In genomic region chr5:151005975-151006576, GRCh38 we compare ENCODE assay signal across 10 cellular contexts. TPM values are rescaled to one million over a fixed set of nuclear protein-coding genes. Genes with fewer than 3 reads are reported as not detected.
DNase-seq lines count a peak whose midpoint lies in the region; ATAC-seq and TF ChIP-seq lines count a peak whose summit lies in the region.
"Had no signal": no experiment of that assay in that cellular context is flagged by ENCODE, and none has a peak within 500 bp of the region (broad histone marks: within the 10 kb centered on the region; RNA-seq: fewer than 3 reads in every experiment).

No MANE protein-coding gene starts in this region.

- no peaks in the 10 kb centered on the region for H3K36me3 Mint-ChIP-seq in activated T-helper 1 cell treated with anti-CD3 and anti-CD28 coated beads, Interleukin-12 subunit alpha, Interleukin-12 subunit beta, Interleukin-2, Interleukin-4 antibody, amounts not matched to agents 30 ng/mL and 10 ng/mL and 1 ng/mL, durations not matched to agents 14 hours and 24 hours and 36 hours (ENCODE audit: low read depth)
- H3K36me3 Mint-ChIP-seq: activated naive CD4-positive, alpha-beta T cell treated with anti-CD3 and anti-CD28 coated beads, Interleukin-2, amount 50 U/mL, for 24 hours had no signal

- ATAC-seq in GM21825 (IDR thresholded peaks at IDR 0.05; ENCODE audit: unreplicated experiment) = no peak
- ATAC-seq in HG03139 (IDR thresholded peaks at IDR 0.05; ENCODE audit: unreplicated experiment) = no peak

- H3K4me3 ChIP-seq in HEK293 (ENCODE audit: low read depth, low read length) = no peak overlapping the region
- H3K4me3 ChIP-seq in coronary artery = peak overlapping the region; percentile 45
- no peak overlapping the region for H3K4me3 ChIP-seq in lower leg skin (ENCODE audit: low read depth, poor library complexity, severe bottlenecking)

- H3K27ac ChIP-seq in HEK293 (ENCODE audit: extremely low read depth, low read depth, low read length) (no peak overlapping the region), coronary artery (peak overlapping the region; percentile 79 to 90)

- no peak overlapping the region for H3K27ac Mint-ChIP-seq in activated T-helper 1 cell treated with anti-CD3 and anti-CD28 coated beads, Interleukin-12 subunit alpha, Interleukin-12 subunit beta, Interleukin-2, Interleukin-4 antibody, amounts not matched to agents 30 ng/mL and 10 ng/mL and 1 ng/mL, durations not matched to agents 14 hours and 24 hours and 36 hours
- H3K27ac Mint-ChIP-seq: activated naive CD4-positive, alpha-beta T cell treated with anti-CD3 and anti-CD28 coated beads, Interleukin-2, amount 50 U/mL, for 24 hours had no signal

- whole genome bisulfite sequencing in lower leg skin, 2 donors = 29 to 30% methylated on average over 7 of the region's 7 CpGs

- H3K9me3 ChIP-seq in HEK293 (ENCODE audit: control insufficient read depth, insufficient read depth, low read depth, low read length) = no peaks in the 10 kb centered on the region

- intact Hi-C loops in lower leg skin (cut with DNase I; ENCODE audit: low total_unique reads) = no loop called here
- intact Hi-C loops in activated T-helper 1 cell treated with anti-CD3 and anti-CD28 coated beads, Interleukin-12 subunit alpha, Interleukin-12 subunit beta, Interleukin-2, Interleukin-4 antibody, amounts not matched to agents 30 ng/mL and 10 ng/mL and 1 ng/mL, durations not matched to agents 14 hours and 24 hours and 36 hours (cut with micrococcal nuclease) = no loop called here

- TF ChIP-seq CTCF in HEK293 (tag by site-specific recombination; IDR thresholded peaks at IDR 0.05) (no peak), coronary artery (IDR thresholded peaks at IDR 0.05) (no peak), lower leg skin (IDR thresholded peaks at IDR 0.05) (no peak)

- no peaks in the 10 kb centered on the region for H3K36me3 ChIP-seq in HEK293 (ENCODE audit: control insufficient read depth in 2 of 2, insufficient read depth in 1 of 2, low read length in 2 of 2)

- peaks cover 3% of the 10 kb centered on the region for H3K27me3 Mint-ChIP-seq in activated T-helper 1 cell treated with anti-CD3 and anti-CD28 coated beads, Interleukin-12 subunit alpha, Interleukin-12 subunit beta, Interleukin-2, Interleukin-4 antibody, amounts not matched to agents 30 ng/mL and 10 ng/mL and 1 ng/mL, durations not matched to agents 14 hours and 24 hours and 36 hours (ENCODE audit: insufficient read depth)
- H3K27me3 Mint-ChIP-seq: activated naive CD4-positive, alpha-beta T cell treated with anti-CD3 and anti-CD28 coated beads, Interleukin-2, amount 50 U/mL, for 24 hours had no signal

- CTCF ChIA-PET in HEK293 (lab: Yijun Ruan, JAX) = interaction anchor here (0.5 to 2.5 kb wide), 5 partner anchors 41 to 1643 kb away, joined by 3 to 13 read pairs (median 4); no protein-coding TSS in a partner anchor

- no peak overlapping the region for H3K4me3 Mint-ChIP-seq in activated T-helper 1 cell treated with anti-CD3 and anti-CD28 coated beads, Interleukin-12 subunit alpha, Interleukin-12 subunit beta, Interleukin-2, Interleukin-4 antibody, amounts not matched to agents 30 ng/mL and 10 ng/mL and 1 ng/mL, durations not matched to agents 14 hours and 24 hours and 36 hours
- H3K4me3 Mint-ChIP-seq: activated naive CD4-positive, alpha-beta T cell treated with anti-CD3 and anti-CD28 coated beads, Interleukin-2, amount 50 U/mL, for 24 hours had no signal

- no peaks in the 10 kb centered on the region for H3K9me3 Mint-ChIP-seq in activated T-helper 1 cell treated with anti-CD3 and anti-CD28 coated beads, Interleukin-12 subunit alpha, Interleukin-12 subunit beta, Interleukin-2, Interleukin-4 antibody, amounts not matched to agents 30 ng/mL and 10 ng/mL and 1 ng/mL, durations not matched to agents 14 hours and 24 hours and 36 hours
- H3K9me3 Mint-ChIP-seq: activated naive CD4-positive, alpha-beta T cell treated with anti-CD3 and anti-CD28 coated beads, Interleukin-2, amount 50 U/mL, for 24 hours had no signal

- DNase-seq in coronary artery (ENCODE audit: low spot score) (peak; percentile 89), lower leg skin (ENCODE audit: low spot score in 2 of 2) (peak; percentile 95 to 98), stromal cell of bone marrow (ENCODE audit: low read depth) (peak; percentile 68), GF-D8 (lab: John Stamatoyannopoulos, UW) (no peak)
- no peak for DNase-seq in activated T-helper 1 cell treated with anti-CD3 and anti-CD28 coated beads, Interleukin-12 subunit alpha, Interleukin-12 subunit beta, Interleukin-2, Interleukin-4 antibody, amounts not matched to agents 30 ng/mL and 10 ng/mL and 1 ng/mL, durations not matched to agents 14 hours and 24 hours and 36 hours (ENCODE audit: low spot score)
- DNase-seq: NCI-H748 treated with DMSO at 0.1 percent for 48 hours had no signal

- H3K4me1 Mint-ChIP-seq in activated T-helper 1 cell treated with anti-CD3 and anti-CD28 coated beads, Interleukin-12 subunit alpha, Interleukin-12 subunit beta, Interleukin-2, Interleukin-4 antibody, amounts not matched to agents 30 ng/mL and 10 ng/mL and 1 ng/mL, durations not matched to agents 14 hours and 24 hours and 36 hours (ENCODE audit: low read depth) = no peaks in the 10 kb centered on the region
- H3K4me1 Mint-ChIP-seq: activated naive CD4-positive, alpha-beta T cell treated with anti-CD3 and anti-CD28 coated beads, Interleukin-2, amount 50 U/mL, for 24 hours had no signal

- POLR2A ChIA-PET in HEK293 (lab: Yijun Ruan, JAX) = interaction anchor here (0.5 kb wide), 1 partner anchor 143 kb away, joined by 3 read pairs; no protein-coding TSS in a partner anchor

- H3K4me1 ChIP-seq in HEK293 (ENCODE audit: control insufficient read depth, insufficient read depth, low read length) = no peaks in the 10 kb centered on the region

- TF ChIP-seq POLR2A in lower leg skin (IDR thresholded peaks at IDR 0.05) = no peak

TF ChIP-seq in HEK293, 187 proteins besides CTCF, POLR2A, EP300 and RAD21:
- TF ChIP-seq PBX3 (CRISPR knock-in tag; IDR thresholded peaks at IDR 0.05) (no peak), ZIC2 (tag by site-specific recombination; IDR thresholded peaks at IDR 0.05) (peak; percentile 91), GLIS2 (tag by site-specific recombination; IDR thresholded peaks at IDR 0.05) (0 out of 2 replicates have a peak, but pooled peaks have one; percentile 14), PRDM1 (tag by site-specific recombination; IDR thresholded peaks at IDR 0.05) (peak; percentile 52), AEBP2 (tag by site-specific recombination; IDR thresholded peaks at IDR 0.05; ENCODE audit: borderline replicate concordance) (no peak)

RNA-seq across cellular contexts. Expression of gene GPX3, which starts 14.3 kb away (rescaled TPM):
- total RNA-seq in lower leg skin = 100 to 1,000 TPM; 399 to 695 (median 446) TPM
- not detected in 2 replicates for total RNA-seq in activated T-helper 1 cell treated with anti-CD3 and anti-CD28 coated beads, Interleukin-12 subunit alpha, Interleukin-12 subunit beta, Interleukin-2, Interleukin-4 antibody, amounts not matched to agents 30 ng/mL and 10 ng/mL and 1 ng/mL, durations not matched to agents 14 hours and 24 hours and 36 hours

Comparison
In these comparisons a context has a peak if more than half of its experiments do, and no peak if none do; other contexts are left out.
1. DNase-seq: peak in coronary artery (single experiment), lower leg skin (2 of 2) and stromal cell of bone marrow (single experiment); none in activated T-helper 1 cell treated with anti-CD3 and anti-CD28 coated beads, Interleukin-12 subunit alpha, Interleukin-12 subunit beta, Interleukin-2, Interleukin-4 antibody, amounts not matched to agents 30 ng/mL and 10 ng/mL and 1 ng/mL, durations not matched to agents 14 hours and 24 hours and 36 hours (single experiment) and GF-D8 (single experiment).
2. RNA of gene GPX3, which starts 14.3 kb away (total RNA-seq): 399 to 695 TPM in lower leg skin; not detected in activated T-helper 1 cell treated with anti-CD3 and anti-CD28 coated beads, Interleukin-12 subunit alpha, Interleukin-12 subunit beta, Interleukin-2, Interleukin-4 antibody, amounts not matched to agents 30 ng/mL and 10 ng/mL and 1 ng/mL, durations not matched to agents 14 hours and 24 hours and 36 hours; every median in the first group is over 100 times any median in the second.